ENCODE assay signal across 1 cellular context in the genomic region with DNA sequence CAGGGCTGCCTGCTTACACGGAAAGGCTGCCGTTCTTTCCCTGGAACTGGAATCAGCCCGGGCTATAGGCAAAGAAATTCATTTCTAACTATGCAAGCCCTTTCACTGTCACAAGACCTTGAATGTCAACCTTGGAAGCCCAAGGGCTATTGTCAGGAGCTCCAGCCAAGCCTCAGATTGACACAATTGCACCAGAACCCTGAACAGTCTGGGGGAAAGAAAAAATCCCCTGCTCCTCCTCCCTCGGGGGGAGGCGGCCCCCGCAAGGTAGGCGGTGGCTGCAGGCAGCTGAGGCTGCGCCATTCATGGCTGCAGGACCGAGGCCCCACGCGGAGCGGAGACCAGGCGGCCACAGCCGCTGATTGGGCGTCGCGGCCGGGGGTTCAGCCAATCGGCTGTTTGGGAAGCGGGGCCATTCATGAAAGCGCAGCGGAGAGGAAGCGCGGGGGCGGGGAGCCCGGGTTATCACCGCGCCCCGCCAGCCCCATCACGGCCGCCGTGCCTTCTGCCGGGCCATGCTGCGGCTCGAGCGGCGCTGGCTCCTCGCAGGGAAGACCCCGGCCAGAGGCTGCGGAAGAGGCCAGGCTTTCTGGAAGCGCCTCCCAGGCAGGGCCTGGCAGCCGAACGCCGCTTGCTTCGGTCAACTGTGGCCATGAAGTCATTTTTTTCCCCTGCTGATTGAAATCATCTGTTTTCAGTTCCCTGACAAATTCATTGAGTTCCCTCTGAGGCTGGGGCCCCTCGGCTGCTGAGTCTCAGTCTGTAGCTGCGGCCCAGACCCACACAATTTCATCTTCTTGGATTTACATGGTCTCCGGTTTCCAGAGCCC.
A peak's percentile ranks its signal among the peaks of the same experiment; 100 is the strongest.
TF ChIP-seq lines count a peak whose summit lies in the region.

No MANE protein-coding gene starts in this region.

TF ChIP-seq in GM12878, 131 proteins besides CTCF, POLR2A, EP300 and RAD21 (continued from another document):
- TF ChIP-seq, protein P1, sequence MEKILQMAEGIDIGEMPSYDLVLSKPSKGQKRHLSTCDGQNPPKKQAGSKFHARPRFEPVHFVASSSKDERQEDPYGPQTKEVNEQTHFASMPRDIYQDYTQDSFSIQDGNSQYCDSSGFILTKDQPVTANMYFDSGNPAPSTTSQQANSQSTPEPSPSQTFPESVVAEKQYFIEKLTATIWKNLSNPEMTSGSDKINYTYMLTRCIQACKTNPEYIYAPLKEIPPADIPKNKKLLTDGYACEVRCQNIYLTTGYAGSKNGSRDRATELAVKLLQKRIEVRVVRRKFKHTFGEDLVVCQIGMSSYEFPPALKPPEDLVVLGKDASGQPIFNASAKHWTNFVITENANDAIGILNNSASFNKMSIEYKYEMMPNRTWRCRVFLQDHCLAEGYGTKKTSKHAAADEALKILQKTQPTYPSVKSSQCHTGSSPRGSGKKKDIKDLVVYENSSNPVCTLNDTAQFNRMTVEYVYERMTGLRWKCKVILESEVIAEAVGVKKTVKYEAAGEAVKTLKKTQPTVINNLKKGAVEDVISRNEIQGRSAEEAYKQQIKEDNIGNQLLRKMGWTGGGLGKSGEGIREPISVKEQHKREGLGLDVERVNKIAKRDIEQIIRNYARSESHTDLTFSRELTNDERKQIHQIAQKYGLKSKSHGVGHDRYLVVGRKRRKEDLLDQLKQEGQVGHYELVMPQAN (conservative IDR thresholded peaks at IDR 0.05), result no peak; the same call in 1 of the 2 replicates
- TF ChIP-seq MTA3 (IDR thresholded peaks at IDR 0.05; ENCODE audit: borderline replicate concordance, low read length), result no peak
- no peak for TF ChIP-seq SIX5 (IDR thresholded peaks at IDR 0.05; ENCODE audit: low read depth, low read length, severe bottlenecking)
- TF ChIP-seq, protein P2, sequence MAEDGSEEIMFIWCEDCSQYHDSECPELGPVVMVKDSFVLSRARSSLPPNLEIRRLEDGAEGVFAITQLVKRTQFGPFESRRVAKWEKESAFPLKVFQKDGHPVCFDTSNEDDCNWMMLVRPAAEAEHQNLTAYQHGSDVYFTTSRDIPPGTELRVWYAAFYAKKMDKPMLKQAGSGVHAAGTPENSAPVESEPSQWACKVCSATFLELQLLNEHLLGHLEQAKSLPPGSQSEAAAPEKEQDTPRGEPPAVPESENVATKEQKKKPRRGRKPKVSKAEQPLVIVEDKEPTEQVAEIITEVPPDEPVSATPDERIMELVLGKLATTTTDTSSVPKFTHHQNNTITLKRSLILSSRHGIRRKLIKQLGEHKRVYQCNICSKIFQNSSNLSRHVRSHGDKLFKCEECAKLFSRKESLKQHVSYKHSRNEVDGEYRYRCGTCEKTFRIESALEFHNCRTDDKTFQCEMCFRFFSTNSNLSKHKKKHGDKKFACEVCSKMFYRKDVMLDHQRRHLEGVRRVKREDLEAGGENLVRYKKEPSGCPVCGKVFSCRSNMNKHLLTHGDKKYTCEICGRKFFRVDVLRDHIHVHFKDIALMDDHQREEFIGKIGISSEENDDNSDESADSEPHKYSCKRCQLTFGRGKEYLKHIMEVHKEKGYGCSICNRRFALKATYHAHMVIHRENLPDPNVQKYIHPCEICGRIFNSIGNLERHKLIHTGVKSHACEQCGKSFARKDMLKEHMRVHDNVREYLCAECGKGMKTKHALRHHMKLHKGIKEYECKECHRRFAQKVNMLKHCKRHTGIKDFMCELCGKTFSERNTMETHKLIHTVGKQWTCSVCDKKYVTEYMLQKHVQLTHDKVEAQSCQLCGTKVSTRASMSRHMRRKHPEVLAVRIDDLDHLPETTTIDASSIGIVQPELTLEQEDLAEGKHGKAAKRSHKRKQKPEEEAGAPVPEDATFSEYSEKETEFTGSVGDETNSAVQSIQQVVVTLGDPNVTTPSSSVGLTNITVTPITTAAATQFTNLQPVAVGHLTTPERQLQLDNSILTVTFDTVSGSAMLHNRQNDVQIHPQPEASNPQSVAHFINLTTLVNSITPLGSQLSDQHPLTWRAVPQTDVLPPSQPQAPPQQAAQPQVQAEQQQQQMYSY (CRISPR knock-in tag; IDR thresholded peaks at IDR 0.05), result no peak
- no peak for TF ChIP-seq NFYA (IDR thresholded peaks at IDR 0.05; ENCODE audit: borderline replicate concordance, low read depth, low read length)
- TF ChIP-seq, protein P3, sequence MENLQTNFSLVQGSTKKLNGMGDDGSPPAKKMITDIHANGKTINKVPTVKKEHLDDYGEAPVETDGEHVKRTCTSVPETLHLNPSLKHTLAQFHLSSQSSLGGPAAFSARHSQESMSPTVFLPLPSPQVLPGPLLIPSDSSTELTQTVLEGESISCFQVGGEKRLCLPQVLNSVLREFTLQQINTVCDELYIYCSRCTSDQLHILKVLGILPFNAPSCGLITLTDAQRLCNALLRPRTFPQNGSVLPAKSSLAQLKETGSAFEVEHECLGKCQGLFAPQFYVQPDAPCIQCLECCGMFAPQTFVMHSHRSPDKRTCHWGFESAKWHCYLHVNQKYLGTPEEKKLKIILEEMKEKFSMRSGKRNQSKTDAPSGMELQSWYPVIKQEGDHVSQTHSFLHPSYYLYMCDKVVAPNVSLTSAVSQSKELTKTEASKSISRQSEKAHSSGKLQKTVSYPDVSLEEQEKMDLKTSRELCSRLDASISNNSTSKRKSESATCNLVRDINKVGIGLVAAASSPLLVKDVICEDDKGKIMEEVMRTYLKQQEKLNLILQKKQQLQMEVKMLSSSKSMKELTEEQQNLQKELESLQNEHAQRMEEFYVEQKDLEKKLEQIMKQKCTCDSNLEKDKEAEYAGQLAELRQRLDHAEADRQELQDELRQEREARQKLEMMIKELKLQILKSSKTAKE (IDR thresholded peaks at IDR 0.05; ENCODE audit: low read depth, poor library complexity, severe bottlenecking), result no peak
- no peak for TF ChIP-seq ESRRA (IDR thresholded peaks at IDR 0.05; ENCODE audit: low read length)
- TF ChIP-seq TCF12 (IDR thresholded peaks at IDR 0.05; ENCODE audit: low read depth, low read length), result peak; percentile 48; the same call in 1 of the 2 replicates
- no peak for TF ChIP-seq STAT3 (IDR thresholded peaks at IDR 0.05; ENCODE audit: low read depth, low read length)
- TF ChIP-seq DPF2 (IDR thresholded peaks at IDR 0.05), result peak; percentile 94
- TF ChIP-seq ATF7 (IDR thresholded peaks at IDR 0.05; ENCODE audit: low read depth), result peak; percentile 84
- peak; percentile 12 to 49; a peak in 2 of 4 replicates for TF ChIP-seq BHLHE40 (IDR thresholded peaks at IDR 0.05; ENCODE audit: borderline replicate concordance in 1 of 2, low read depth in 2 of 2, low read length in 1 of 2)
- no peak for TF ChIP-seq SMARCA5 (IDR thresholded peaks at IDR 0.05)
- peak; percentile 76 for TF ChIP-seq SPI1 (IDR thresholded peaks at IDR 0.05; ENCODE audit: borderline replicate concordance, insufficient read depth, low read depth, low read length)
- TF ChIP-seq NRF1 (conservative IDR thresholded peaks at IDR 0.05; ENCODE audit: low read depth, low read length), result no peak
- TF ChIP-seq, protein P4, sequence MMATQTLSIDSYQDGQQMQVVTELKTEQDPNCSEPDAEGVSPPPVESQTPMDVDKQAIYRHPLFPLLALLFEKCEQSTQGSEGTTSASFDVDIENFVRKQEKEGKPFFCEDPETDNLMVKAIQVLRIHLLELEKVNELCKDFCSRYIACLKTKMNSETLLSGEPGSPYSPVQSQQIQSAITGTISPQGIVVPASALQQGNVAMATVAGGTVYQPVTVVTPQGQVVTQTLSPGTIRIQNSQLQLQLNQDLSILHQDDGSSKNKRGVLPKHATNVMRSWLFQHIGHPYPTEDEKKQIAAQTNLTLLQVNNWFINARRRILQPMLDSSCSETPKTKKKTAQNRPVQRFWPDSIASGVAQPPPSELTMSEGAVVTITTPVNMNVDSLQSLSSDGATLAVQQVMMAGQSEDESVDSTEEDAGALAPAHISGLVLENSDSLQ (IDR thresholded peaks at IDR 0.05), result peak; percentile 39; the same call in 1 of the 2 replicates
- TF ChIP-seq, protein P5, sequence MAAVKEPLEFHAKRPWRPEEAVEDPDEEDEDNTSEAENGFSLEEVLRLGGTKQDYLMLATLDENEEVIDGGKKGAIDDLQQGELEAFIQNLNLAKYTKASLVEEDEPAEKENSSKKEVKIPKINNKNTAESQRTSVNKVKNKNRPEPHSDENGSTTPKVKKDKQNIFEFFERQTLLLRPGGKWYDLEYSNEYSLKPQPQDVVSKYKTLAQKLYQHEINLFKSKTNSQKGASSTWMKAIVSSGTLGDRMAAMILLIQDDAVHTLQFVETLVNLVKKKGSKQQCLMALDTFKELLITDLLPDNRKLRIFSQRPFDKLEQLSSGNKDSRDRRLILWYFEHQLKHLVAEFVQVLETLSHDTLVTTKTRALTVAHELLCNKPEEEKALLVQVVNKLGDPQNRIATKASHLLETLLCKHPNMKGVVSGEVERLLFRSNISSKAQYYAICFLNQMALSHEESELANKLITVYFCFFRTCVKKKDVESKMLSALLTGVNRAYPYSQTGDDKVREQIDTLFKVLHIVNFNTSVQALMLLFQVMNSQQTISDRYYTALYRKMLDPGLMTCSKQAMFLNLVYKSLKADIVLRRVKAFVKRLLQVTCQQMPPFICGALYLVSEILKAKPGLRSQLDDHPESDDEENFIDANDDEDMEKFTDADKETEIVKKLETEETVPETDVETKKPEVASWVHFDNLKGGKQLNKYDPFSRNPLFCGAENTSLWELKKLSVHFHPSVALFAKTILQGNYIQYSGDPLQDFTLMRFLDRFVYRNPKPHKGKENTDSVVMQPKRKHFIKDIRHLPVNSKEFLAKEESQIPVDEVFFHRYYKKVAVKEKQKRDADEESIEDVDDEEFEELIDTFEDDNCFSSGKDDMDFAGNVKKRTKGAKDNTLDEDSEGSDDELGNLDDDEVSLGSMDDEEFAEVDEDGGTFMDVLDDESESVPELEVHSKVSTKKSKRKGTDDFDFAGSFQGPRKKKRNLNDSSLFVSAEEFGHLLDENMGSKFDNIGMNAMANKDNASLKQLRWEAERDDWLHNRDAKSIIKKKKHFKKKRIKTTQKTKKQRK (IDR thresholded peaks at IDR 0.05; ENCODE audit: low read depth, low read length), result no peak
- no peak for TF ChIP-seq MYB (IDR thresholded peaks at IDR 0.05; ENCODE audit: borderline replicate concordance, low read depth, low read length)
- TF ChIP-seq NBN (IDR thresholded peaks at IDR 0.05), result peak; percentile 66; the same call in 1 of the 2 replicates
- no peak for TF ChIP-seq TBL1XR1 (IDR thresholded peaks at IDR 0.05; ENCODE audit: low read depth, low read length)
- TF ChIP-seq SUPT20H (IDR thresholded peaks at IDR 0.05; ENCODE audit: borderline replicate concordance, control insufficient read depth, low read depth, low read length), result no peak
- no peak for TF ChIP-seq SMC3 (IDR thresholded peaks at IDR 0.05; ENCODE audit: borderline replicate concordance, low read length)
- no peak for TF ChIP-seq WRNIP1 (IDR thresholded peaks at IDR 0.05; ENCODE audit: borderline replicate concordance, low read depth, low read length)
